ENCODE assay signal across 23 cellular contexts in the genomic region with DNA sequence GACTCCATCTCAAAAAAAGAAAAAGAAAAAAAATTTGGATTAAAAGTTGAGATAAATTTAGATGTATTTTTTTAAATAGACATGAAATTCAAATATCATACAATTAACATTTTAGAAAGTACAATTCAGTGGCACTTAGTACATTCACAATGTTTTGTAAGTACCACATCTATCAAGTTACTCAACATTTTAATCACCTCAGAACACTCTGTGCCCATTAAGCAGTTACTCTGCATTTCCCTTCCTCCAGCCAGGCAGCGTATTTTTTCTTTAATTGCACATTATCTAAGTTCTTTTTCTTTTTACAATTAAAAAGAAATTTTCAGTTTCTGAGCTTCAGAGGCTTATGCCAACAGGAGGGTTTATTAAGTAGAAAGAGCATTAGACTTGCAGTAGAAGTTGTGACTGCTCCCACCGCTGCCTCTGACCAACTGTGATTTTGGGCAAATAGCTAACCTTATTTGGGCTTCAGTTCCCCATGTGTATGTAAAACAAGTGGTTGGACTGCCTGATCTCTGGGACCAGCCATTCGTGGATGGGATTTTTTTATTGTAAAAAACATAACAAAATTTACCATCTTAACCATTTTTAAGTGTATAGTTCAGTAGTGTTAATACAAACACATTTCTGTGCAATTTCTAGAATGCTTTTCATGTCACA.
DNase-seq lines count a peak whose midpoint lies in the region; ATAC-seq and TF ChIP-seq lines count a peak whose summit lies in the region.
"Had no signal": no experiment of that assay in that cellular context is flagged by ENCODE, and none has a peak within 500 bp of the region (broad histone marks: within the 10 kb centered on the region; RNA-seq: fewer than 3 reads in every experiment).

No MANE protein-coding gene starts in this region.

- H3K27me3 ChIP-seq in foreskin keratinocyte (no peaks in the 10 kb centered on the region), thoracic aorta (replicated peaks; ENCODE audit: insufficient read depth) (no peaks in the 10 kb centered on the region), dorsolateral prefrontal cortex (no peaks in the 10 kb centered on the region)
- H3K27me3 ChIP-seq: MG63 had no signal

- H3K36me3 Mint-ChIP-seq in activated T-cell treated with anti-CD3 and anti-CD28 coated beads, Interleukin-2, amount 50 U/mL, for 24 hours (ENCODE audit: low read depth), result peaks cover 82% of the 10 kb centered on the region
- peaks cover 22% of the 10 kb centered on the region for H3K36me3 Mint-ChIP-seq in activated T-cell treated with anti-CD3 and anti-CD28 coated beads, Interleukin-2, amount 50 U/mL, for 4 hours (ENCODE audit: insufficient read depth)
- peaks cover 9% of the 10 kb centered on the region for H3K36me3 Mint-ChIP-seq in T-helper 17 cell (ENCODE audit: low read depth)

- TF ChIP-seq CTCF in foreskin keratinocyte (conservative IDR thresholded peaks at IDR 0.05), result no peak
- TF ChIP-seq CTCF in thoracic aorta (IDR thresholded peaks at IDR 0.05), result no peak
- no peak for TF ChIP-seq CTCF in dorsolateral prefrontal cortex (IDR thresholded peaks at IDR 0.05 in 54 of 56, conservative IDR thresholded peaks at IDR 0.05 in 2 of 56; ENCODE audit: low read depth in 1 of 56, partially characterized antibody in 56 of 56)

- H3K9me3 ChIP-seq in T-helper 17 cell (ENCODE audit: control insufficient read depth, low read length, poor library complexity, severe bottlenecking), result no peaks in the 10 kb centered on the region
- H3K9me3 ChIP-seq in thoracic aorta, result peaks cover 4% of the 10 kb centered on the region

- H3K9me3 Mint-ChIP-seq in activated T-cell treated with anti-CD3 and anti-CD28 coated beads, Interleukin-2, amount 50 U/mL, for 24 hours, result peaks cover 2% of the 10 kb centered on the region
- peaks cover 3% of the 10 kb centered on the region for H3K9me3 Mint-ChIP-seq in activated T-cell treated with anti-CD3 and anti-CD28 coated beads, Interleukin-2, amount 50 U/mL, for 4 hours

- no peaks in the 10 kb centered on the region for H3K27me3 Mint-ChIP-seq in activated T-cell treated with anti-CD3 and anti-CD28 coated beads, Interleukin-2, amount 50 U/mL, for 24 hours
- H3K27me3 Mint-ChIP-seq in activated T-cell treated with anti-CD3 and anti-CD28 coated beads, Interleukin-2, amount 50 U/mL, for 4 hours (ENCODE audit: low read depth), result no peaks in the 10 kb centered on the region
- no peaks in the 10 kb centered on the region for H3K27me3 Mint-ChIP-seq in T-helper 17 cell
- H3K27me3 Mint-ChIP-seq: activated CD4-positive, alpha-beta memory T cell treated with anti-CD3 and anti-CD28 coated beads for 36 hours; brain; memory B cell had no signal

- H3K4me1 ChIP-seq in foreskin keratinocyte (peaks cover 18% of the 10 kb centered on the region), thoracic aorta (ENCODE audit: control insufficient read depth in 1 of 2, low read depth in 2 of 2) (peaks cover 15 to 16% of the 10 kb centered on the region in 2 donors)

- H3K36me3 ChIP-seq in thoracic aorta, result no peaks in the 10 kb centered on the region

- H3K4me3 ChIP-seq in thoracic aorta (peak overlapping the region; percentile 28), dorsolateral prefrontal cortex (no peak overlapping the region)
- H3K4me3 ChIP-seq: MG63 had no signal

- no peak for ATAC-seq in activated T-cell treated with anti-CD3 and anti-CD28 coated beads, Interleukin-2, amount 50 U/mL, for 4 hours
- ATAC-seq in T-helper 17 cell, result no peak
- ATAC-seq in foreskin keratinocyte, result no peak
- ATAC-seq in thoracic aorta (ENCODE audit: insufficient number of reproducible peaks, low FRiP score, low read depth), result no peak
- ATAC-seq in HG02973 (IDR thresholded peaks at IDR 0.05; ENCODE audit: unreplicated experiment), result no peak

- peak overlapping the region; percentile 56 for H3K27ac Mint-ChIP-seq in activated T-cell treated with anti-CD3 and anti-CD28 coated beads, Interleukin-2, amount 50 U/mL, for 24 hours
- H3K27ac Mint-ChIP-seq in T-helper 17 cell, result peak overlapping the region; percentile 34
- H3K27ac Mint-ChIP-seq: brain, memory B cell, nephron had no signal

- H3K27ac ChIP-seq in foreskin keratinocyte, result peak overlapping the region; percentile 79
- peak overlapping the region in 1 of 2 donors; percentile 37 for H3K27ac ChIP-seq in thoracic aorta
- peak overlapping the region in 22 of 59 donors; percentile 1 to 63 (median 21) for H3K27ac ChIP-seq in dorsolateral prefrontal cortex

- H3K4me3 Mint-ChIP-seq in activated T-cell treated with anti-CD3 and anti-CD28 coated beads, Interleukin-2, amount 50 U/mL, for 24 hours, result no peak overlapping the region
- no peak overlapping the region for H3K4me3 Mint-ChIP-seq in activated T-cell treated with anti-CD3 and anti-CD28 coated beads, Interleukin-2, amount 50 U/mL, for 4 hours
- no peak overlapping the region for H3K4me3 Mint-ChIP-seq in T-helper 17 cell
- H3K4me3 Mint-ChIP-seq: activated CD4-positive, alpha-beta memory T cell treated with anti-CD3 and anti-CD28 coated beads for 36 hours; brain; memory B cell; nephron had no signal

- peaks cover 65% of the 10 kb centered on the region for H3K4me1 Mint-ChIP-seq in activated T-cell treated with anti-CD3 and anti-CD28 coated beads, Interleukin-2, amount 50 U/mL, for 24 hours (ENCODE audit: low read depth)
- peaks cover 57% of the 10 kb centered on the region for H3K4me1 Mint-ChIP-seq in activated T-cell treated with anti-CD3 and anti-CD28 coated beads, Interleukin-2, amount 50 U/mL, for 4 hours (ENCODE audit: low read depth)
- H3K4me1 Mint-ChIP-seq in T-helper 17 cell, result peaks cover 46% of the 10 kb centered on the region
- H3K4me1 Mint-ChIP-seq: nephron had no signal

- intact Hi-C loops in dorsolateral prefrontal cortex (cut with DNase I), result loop anchor here in 1 of 2 donors (2.0 to 10.0 kb wide), 2 partner anchors 131 to 203 kb away; a partner anchor contains a TSS

- no peak for DNase-seq in activated T-cell treated with anti-CD3 and anti-CD28 coated beads, Interleukin-2, amount 50 U/mL, for 24 hours
- DNase-seq in activated T-cell treated with anti-CD3 and anti-CD28 coated beads, Interleukin-2, amount 50 U/mL, for 4 hours, result no peak
- no peak for DNase-seq in T-helper 17 cell
- no peak for DNase-seq in foreskin keratinocyte
- DNase-seq in thoracic aorta (ENCODE audit: low spot score), result no peak
- no peak for DNase-seq in middle frontal gyrus (ENCODE audit: extremely low spot score, low spot score)
- DNase-seq in dorsolateral prefrontal cortex, result no peak
- DNase-seq: 8988T; activated CD4-positive, alpha-beta memory T cell treated with anti-CD3 and anti-CD28 coated beads for 36 hours; activated naive CD4-positive, alpha-beta T cell treated with anti-CD3 and anti-CD28 coated beads, Interleukin-2, amount 50 U/mL, for 16 hours; glutamatergic neuron; islet precursor cell; MG63; NCI-H146; NCI-H345; NK-92 treated with Interleukin-12 subunit alpha and Interleukin-12 subunit beta, amount 100 ng/mL, for 24 hours; posterior cingulate gyrus; stimulated activated CD4-positive, alpha-beta T cell treated with anti-CD3 and anti-CD28 coated beads, Interleukin-4, amount 100 ng/mL, for 1 hour; substantia nigra had no signal
